ENCODE assay signal across 27 cellular contexts in the genomic region with DNA sequence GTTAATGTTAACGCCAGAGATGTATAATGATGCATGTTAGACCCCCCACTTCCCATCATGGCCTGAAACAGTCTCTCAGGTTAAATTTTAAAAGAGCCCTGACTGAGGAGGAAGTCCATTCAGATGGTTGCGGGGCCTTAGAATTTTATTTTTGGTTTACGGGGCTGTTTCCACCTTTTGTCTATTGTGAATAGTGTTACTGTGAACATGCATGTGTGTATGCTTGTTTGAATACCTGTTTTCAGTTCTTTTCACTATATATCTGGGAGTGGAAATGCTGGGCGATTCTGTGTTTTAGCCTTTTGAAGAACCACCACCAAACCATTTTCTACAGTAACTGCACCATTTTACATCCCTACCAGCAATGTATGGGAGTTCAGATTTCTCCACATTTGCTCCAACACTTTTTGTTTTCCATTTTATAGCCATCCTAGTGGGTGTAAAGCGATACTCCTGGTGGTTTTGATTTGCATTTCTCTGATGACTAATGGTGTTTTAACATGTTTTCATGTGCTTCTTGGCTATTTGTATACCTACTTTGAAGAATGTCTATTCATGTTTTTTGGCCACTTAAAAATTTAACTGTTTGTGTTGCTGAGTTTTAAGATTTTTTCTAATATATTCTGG.
DNase-seq lines count a peak whose midpoint lies in the region; ATAC-seq and TF ChIP-seq lines count a peak whose summit lies in the region.
"Had no signal": no experiment of that assay in that cellular context is flagged by ENCODE, and none has a peak within 500 bp of the region (broad histone marks: within the 10 kb centered on the region; RNA-seq: fewer than 3 reads in every experiment).

No MANE protein-coding gene starts in this region.

- TF ChIP-seq CTCF in A673 (conservative IDR thresholded peaks at IDR 0.05; ENCODE audit: low read depth, low read length) (no peak), tibial nerve (IDR thresholded peaks at IDR 0.05) (no peak), OCI-LY7 (conservative IDR thresholded peaks at IDR 0.05; ENCODE audit: low read length) (no peak), testis (IDR thresholded peaks at IDR 0.05) (no peak)

- 62% methylated on average over 5 of the region's 5 CpGs for WGBS in right cardiac atrium
- WGBS in tibial nerve, 2 donors = 52 to 67% methylated on average over 5 of the region's 5 CpGs
- 57 to 66% methylated on average over 5 of the region's 5 CpGs for WGBS in testis, 2 donors

- H3K4me2 ChIP-seq in OCI-LY7 (ENCODE audit: low read length) = no peak overlapping the region
- H3K4me2 ChIP-seq: GM23338, neural progenitor cell had no signal

- no peaks in the 10 kb centered on the region for H3K36me3 ChIP-seq in A673 (ENCODE audit: insufficient read depth, low read length, poor library complexity, severe bottlenecking)
- no peaks in the 10 kb centered on the region for H3K36me3 ChIP-seq in tibial nerve
- H3K36me3 ChIP-seq in OCI-LY7 (ENCODE audit: insufficient read depth, low read length) = no peaks in the 10 kb centered on the region
- no peaks in the 10 kb centered on the region for H3K36me3 ChIP-seq in testis (ENCODE audit: low read depth, missing control alignments)
- H3K36me3 ChIP-seq: neural progenitor cell, right atrium auricular region, SJSA1, upper lobe of left lung had no signal

- no peak overlapping the region for H3K27ac ChIP-seq in A673 (ENCODE audit: low read depth, low read length, poor library complexity, severe bottlenecking)
- H3K27ac ChIP-seq in right cardiac atrium (ENCODE audit: low read length) = no peak overlapping the region
- H3K27ac ChIP-seq in tibial nerve = no peak overlapping the region
- H3K27ac ChIP-seq in OCI-LY7 (ENCODE audit: low read depth, low read length, poor library complexity, severe bottlenecking) = no peak overlapping the region
- no peak overlapping the region for H3K27ac ChIP-seq in testis
- H3K27ac ChIP-seq: neural progenitor cell, parathyroid adenoma, right atrium auricular region, SJSA1, upper lobe of left lung had no signal

- H3K9me2 ChIP-seq in OCI-LY7 (ENCODE audit: insufficient read depth, low read length) = no peaks in the 10 kb centered on the region

- H3K27me3 ChIP-seq in A673 (replicated peaks; ENCODE audit: insufficient read depth, low read depth, low read length, poor library complexity) (no peaks in the 10 kb centered on the region), right cardiac atrium (ENCODE audit: control insufficient read depth, insufficient read depth) (no peaks in the 10 kb centered on the region), tibial nerve (no peaks in the 10 kb centered on the region), testis (no peaks in the 10 kb centered on the region)
- H3K27me3 ChIP-seq: neural progenitor cell, right atrium auricular region, SJSA1, upper lobe of left lung had no signal

- ATAC-seq in GM18520 (IDR thresholded peaks at IDR 0.05; ENCODE audit: unreplicated experiment) (peak; percentile 53), right cardiac atrium (no peak)
- ATAC-seq: GM23338 had no signal

- BruUV-seq in A673 (replicated peaks; lab: Mats Ljungman, UMichigan) (no TSS peak), OCI-LY7 (replicated peaks; lab: Mats Ljungman, UMichigan) (no TSS peak)

- no peaks in the 10 kb centered on the region for H4K20me1 ChIP-seq in OCI-LY7 (ENCODE audit: insufficient read depth, low read length)

- TF ChIP-seq EP300 in tibial nerve (IDR thresholded peaks at IDR 0.05) = no peak

- TF ChIP-seq POLR2A in tibial nerve (IDR thresholded peaks at IDR 0.05) (no peak), testis (IDR thresholded peaks at IDR 0.05) (no peak)

- H3K4me3 ChIP-seq in A673 (ENCODE audit: low read depth, low read length, poor library complexity, severe bottlenecking) (no peak overlapping the region), right cardiac atrium (ENCODE audit: low read length) (no peak overlapping the region), tibial nerve (no peak overlapping the region), OCI-LY7 (ENCODE audit: low read depth, low read length, poor library complexity, severe bottlenecking) (no peak overlapping the region), testis (no peak overlapping the region)
- H3K4me3 ChIP-seq: GM23338, neural progenitor cell, right atrium auricular region, SJSA1, upper lobe of left lung had no signal

- H3K79me2 ChIP-seq in OCI-LY7 (ENCODE audit: insufficient read depth, low read depth, low read length) = no peaks in the 10 kb centered on the region
- H3K79me2 ChIP-seq: parathyroid adenoma had no signal

- H3K9me3 ChIP-seq in A673 (ENCODE audit: low read depth, low read length, poor library complexity, severe bottlenecking) = no peaks in the 10 kb centered on the region
- H3K9me3 ChIP-seq in right cardiac atrium (ENCODE audit: control insufficient read depth, low read length) = no peaks in the 10 kb centered on the region
- H3K9me3 ChIP-seq in tibial nerve = no peaks in the 10 kb centered on the region
- H3K9me3 ChIP-seq in OCI-LY7 (ENCODE audit: low read length) = no peaks in the 10 kb centered on the region
- H3K9me3 ChIP-seq in testis = no peaks in the 10 kb centered on the region
- H3K9me3 ChIP-seq: right atrium auricular region, SJSA1, upper lobe of left lung had no signal

- DNase-seq in A673 (ENCODE audit: low spot score) (peak; percentile 22), M059J (ENCODE audit: low read depth) (peak; percentile 13), astrocyte of the hippocampus (ENCODE audit: low read depth, low spot score) (peak; percentile 45), right cardiac atrium (no peak), tibial nerve (ENCODE audit: low spot score in 2 of 2) (no peak), OCI-LY7 (ENCODE audit: low spot score) (no peak), testis (no peak)
- DNase-seq: activated CD4-positive, alpha-beta T cell treated with anti-CD3 and anti-CD28 coated beads, Interleukin-2, amount 50 U/mL, for 48 hours; activated naive CD4-positive, alpha-beta T cell treated with anti-CD3 and anti-CD28 coated beads, Interleukin-2, amount 10 ng/mL, durations not matched to agents 7 days and 5 days; amniotic stem cell; caudate nucleus; cortex of kidney; hypothalamus; immature natural killer cell; mesenchymal stem cell; NCI-H1092 treated with DMSO at 0.1 percent for 48 hours; NCI-H2081; NCI-H510A treated with DMSO at 0.1 percent for 48 hours; stimulated activated CD4-positive, alpha-beta T cell treated with anti-CD3 and anti-CD28 coated beads, Interleukin-2, amount 100 ng/mL, for 48 hours; T-helper 1 cell had no signal

- no peak overlapping the region for H2AFZ ChIP-seq in OCI-LY7 (ENCODE audit: low read length)
- H2AFZ ChIP-seq: neural progenitor cell, parathyroid adenoma had no signal

- H3K4me1 ChIP-seq in A673 (ENCODE audit: insufficient read depth, low read length, poor library complexity, severe bottlenecking) (peaks cover 16% of the 10 kb centered on the region), right cardiac atrium (ENCODE audit: control insufficient read depth, insufficient read depth, low read length) (peaks cover 1% of the 10 kb centered on the region), tibial nerve (no peaks in the 10 kb centered on the region), OCI-LY7 (ENCODE audit: insufficient read depth, low read length, poor library complexity, severe bottlenecking) (no peaks in the 10 kb centered on the region), testis (no peaks in the 10 kb centered on the region)
- H3K4me1 ChIP-seq: parathyroid adenoma, right atrium auricular region, SJSA1, upper lobe of left lung had no signal

- intact Hi-C loops in A673 (cut with micrococcal nuclease; ENCODE audit: unreplicated experiment) (no loop called here), right cardiac atrium (cut with DNase I) (no loop called here), OCI-LY7 (cut with micrococcal nuclease; ENCODE audit: unreplicated experiment) (no loop called here), testis (cut with DNase I; ENCODE audit: low total_unique reads) (no loop called here)

- CTCF ChIA-PET in A673 (lab: Charles Lee) (no interaction called here), OCI-LY7 (lab: Charles Lee; ENCODE audit: unreplicated experiment) (no interaction called here)

- POLR2A ChIA-PET in A673 (lab: Charles Lee; ENCODE audit: low non-redundant PET) (no interaction called here), OCI-LY7 (lab: Charles Lee) (no interaction called here)

Comparison
In these comparisons a context has a peak if more than half of its experiments do, and no peak if none do; other contexts are left out.
1. DNase-seq: peak in A673 (single experiment), M059J (single experiment) and astrocyte of the hippocampus (single experiment); none in right cardiac atrium (0 of 3), tibial nerve (0 of 2), OCI-LY7 (single experiment) and testis (single experiment).